In genomic region chr14:99791476-99792283, GRCh38 we compare ENCODE assay signal across 11 cellular contexts. TPM values are rescaled to one million over a fixed set of nuclear protein-coding genes. Genes with fewer than 3 reads are reported as not detected.
DNase-seq lines count a peak whose midpoint lies in the region; ATAC-seq and TF ChIP-seq lines count a peak whose summit lies in the region.
"Had no signal": no experiment of that assay in that cellular context is flagged by ENCODE, and none has a peak within 500 bp of the region (broad histone marks: within the 10 kb centered on the region; RNA-seq: fewer than 3 reads in every experiment).

No MANE protein-coding gene starts in this region.

- TF ChIP-seq CTCF in right lobe of liver (IDR thresholded peaks at IDR 0.05) = no peak
- no peak for TF ChIP-seq CTCF in sigmoid colon (IDR thresholded peaks at IDR 0.05)

- TF ChIP-seq POLR2A in right lobe of liver (IDR thresholded peaks at IDR 0.05) = no peak
- TF ChIP-seq POLR2A in sigmoid colon (IDR thresholded peaks at IDR 0.05) = no peak

- H3K4me1 Mint-ChIP-seq in T-helper 17 cell = peaks cover 15% of the 10 kb centered on the region
- H3K4me1 Mint-ChIP-seq in stimulated activated naive CD8-positive, alpha-beta T cell treated with anti-CD3 and anti-CD28 coated beads, Interleukin-15, amount 100 ng/mL, for 72 hours = peaks cover 17% of the 10 kb centered on the region

- H3K36me3 Mint-ChIP-seq in T-helper 17 cell (ENCODE audit: low read depth) = no peaks in the 10 kb centered on the region
- H3K36me3 Mint-ChIP-seq: activated naive CD8-positive, alpha-beta T cell treated with anti-CD3 and anti-CD28 coated beads, Interleukin-2, amount 10 ng/mL, durations not matched to agents 7 days and 5 days had no signal

- peak overlapping the region; percentile 63 for H3K4me3 Mint-ChIP-seq in T-helper 17 cell
- H3K4me3 Mint-ChIP-seq in stimulated activated naive CD8-positive, alpha-beta T cell treated with anti-CD3 and anti-CD28 coated beads, Interleukin-15, amount 100 ng/mL, for 72 hours = no peak overlapping the region

- intact Hi-C loops in right lobe of liver (cut with DNase I) (no loop called here), sigmoid colon (cut with DNase I) (loop anchor here (2.0 to 5.0 kb wide), 4 partner anchors 53 to 109 kb away; partner anchors contain the start of gene CYP46A1)

- H3K36me3 ChIP-seq in right lobe of liver = no peaks in the 10 kb centered on the region
- H3K36me3 ChIP-seq in sigmoid colon = no peaks in the 10 kb centered on the region
- H3K36me3 ChIP-seq: suprapubic skin had no signal

- no peak overlapping the region for H3K4me3 ChIP-seq in right lobe of liver
- H3K4me3 ChIP-seq in sigmoid colon = peak overlapping the region in 2 of 4 donors; percentile 60 to 63

- H3K27me3 ChIP-seq in right lobe of liver (no peaks in the 10 kb centered on the region), sigmoid colon (no peaks in the 10 kb centered on the region)
- H3K27me3 ChIP-seq: suprapubic skin had no signal

- 78% methylated on average over 12 of the region's 14 CpGs for WGBS in right lobe of liver (ENCODE audit: insufficient coverage, low coverage, low lambda C conversion rate, missing lambda C conversion rate)
- 81 to 85% methylated on average over 14 of the region's 14 CpGs for WGBS in sigmoid colon, 2 donors

- H3K4me1 ChIP-seq in right lobe of liver = peaks cover 0 to 20% (median 6%) of the 10 kb centered on the region in 4 donors
- H3K4me1 ChIP-seq in sigmoid colon = peaks cover 0 to 88% (median 71%) of the 10 kb centered on the region in 4 donors

- no peak for TF ChIP-seq EP300 in sigmoid colon (IDR thresholded peaks at IDR 0.05)

- H3K9me3 Mint-ChIP-seq in stimulated activated naive CD8-positive, alpha-beta T cell treated with anti-CD3 and anti-CD28 coated beads, Interleukin-15, amount 100 ng/mL, for 72 hours = no peaks in the 10 kb centered on the region
- H3K9me3 Mint-ChIP-seq: activated naive CD8-positive, alpha-beta T cell treated with anti-CD3 and anti-CD28 coated beads, Interleukin-2, amount 10 ng/mL, durations not matched to agents 7 days and 5 days had no signal

- DNase-seq in ELF-1 (ENCODE audit: low read depth, low spot score) (peak; percentile 51), T-helper 17 cell (no peak), right lobe of liver (no peak), sigmoid colon (peak; percentile 60), SHP77 (lab: John Stamatoyannopoulos, UW) (no peak)
- no peak for DNase-seq in stimulated activated naive CD8-positive, alpha-beta T cell treated with anti-CD3 and anti-CD28 coated beads, Interleukin-15, amount 100 ng/mL, for 72 hours
- DNase-seq: activated naive CD8-positive, alpha-beta T cell treated with anti-CD3 and anti-CD28 coated beads, Interleukin-2, amount 10 ng/mL, durations not matched to agents 7 days and 5 days; Calu3; cortex of kidney had no signal

- peak overlapping the region; percentile 67 for H3K27ac Mint-ChIP-seq in T-helper 17 cell
- no peak overlapping the region for H3K27ac Mint-ChIP-seq in stimulated activated naive CD8-positive, alpha-beta T cell treated with anti-CD3 and anti-CD28 coated beads, Interleukin-15, amount 100 ng/mL, for 72 hours
- H3K27ac Mint-ChIP-seq: activated naive CD8-positive, alpha-beta T cell treated with anti-CD3 and anti-CD28 coated beads, Interleukin-2, amount 10 ng/mL, durations not matched to agents 7 days and 5 days had no signal

- H3K27ac ChIP-seq in right lobe of liver = no peak overlapping the region
- peak overlapping the region; percentile 92 to 97 (median 96) for H3K27ac ChIP-seq in sigmoid colon

- peaks cover 17% of the 10 kb centered on the region for H3K27me3 Mint-ChIP-seq in T-helper 17 cell
- peaks cover 42% of the 10 kb centered on the region for H3K27me3 Mint-ChIP-seq in stimulated activated naive CD8-positive, alpha-beta T cell treated with anti-CD3 and anti-CD28 coated beads, Interleukin-15, amount 100 ng/mL, for 72 hours

- no peak for ATAC-seq in T-helper 17 cell
- peak; percentile 15 to 43 (median 25) for ATAC-seq in right lobe of liver
- no peak for ATAC-seq in HG03469 (IDR thresholded peaks at IDR 0.05; ENCODE audit: unreplicated experiment)
- no peak for ATAC-seq in stimulated activated naive CD8-positive, alpha-beta T cell treated with anti-CD3 and anti-CD28 coated beads, Interleukin-15, amount 100 ng/mL, for 72 hours

- H3K9me3 ChIP-seq in T-helper 17 cell (ENCODE audit: control insufficient read depth, low read length, poor library complexity, severe bottlenecking) (no peaks in the 10 kb centered on the region), right lobe of liver (no peaks in the 10 kb centered on the region), sigmoid colon (no peaks in the 10 kb centered on the region)
- H3K9me3 ChIP-seq: suprapubic skin had no signal

RNA-seq across cellular contexts. Expression of gene EML1, which starts 1.5 kb away (rescaled TPM):
- under 1 TPM in 1 of 2 donors, not detected in 1; 0.27 TPM for total RNA-seq in T-helper 17 cell
- total RNA-seq in right lobe of liver = 1 to 10 TPM; 3.3 to 6.8 (median 4.5) TPM
- total RNA-seq in sigmoid colon = 100 to 1,000 TPM in 3 of 4 donors, 10 to 100 TPM in 1; 91.5 to 148 (median 141) TPM
- 1 to 10 TPM; 3.9 to 7.8 (median 5.0) TPM for polyA plus RNA-seq in sigmoid colon

Comparison
In these comparisons a context has a peak if more than half of its experiments do, and no peak if none do; other contexts are left out.
1. DNase-seq: peak in ELF-1 (single experiment) and sigmoid colon (single experiment); none in T-helper 17 cell (0 of 3), right lobe of liver (0 of 3), SHP77 (0 of 2) and stimulated activated naive CD8-positive, alpha-beta T cell treated with anti-CD3 and anti-CD28 coated beads, Interleukin-15, amount 100 ng/mL, for 72 hours (0 of 2).
2. ATAC-seq: peak in right lobe of liver (4 of 4); none in T-helper 17 cell (single experiment), HG03469 (single experiment) and stimulated activated naive CD8-positive, alpha-beta T cell treated with anti-CD3 and anti-CD28 coated beads, Interleukin-15, amount 100 ng/mL, for 72 hours (single experiment).
3. H3K27ac ChIP-seq: peak in sigmoid colon (4 of 4); none in right lobe of liver (0 of 3).
4. RNA of gene EML1, which starts 1.5 kb away (total RNA-seq): 91.5 to 148 TPM in sigmoid colon; 3.3 to 6.8 TPM in right lobe of liver and 0.27 TPM in T-helper 17 cell; every median in the first group is over 10 times any median in the second.